ENCODE assay signal across 8 cellular contexts in the genomic region with DNA sequence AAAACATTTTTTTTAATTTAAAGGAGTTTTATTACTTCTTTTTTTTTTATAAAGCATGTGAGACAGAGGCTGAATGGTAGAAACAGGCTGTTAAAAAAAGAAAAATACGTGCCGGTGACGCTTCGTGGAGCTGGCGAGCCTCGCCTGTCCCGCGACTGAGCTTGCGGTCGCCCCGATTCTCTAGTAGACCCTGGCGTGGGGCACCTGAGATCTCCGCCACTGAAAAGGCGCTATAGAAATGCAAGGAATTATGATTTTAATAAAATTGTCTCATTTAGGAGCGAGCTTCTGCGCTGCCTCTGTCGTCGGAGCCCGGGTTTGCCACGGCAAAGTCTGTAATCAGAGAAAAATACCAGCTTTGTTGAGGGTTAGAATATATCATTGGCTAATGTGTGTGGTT. TPM values are rescaled to one million over a fixed set of nuclear protein-coding genes. Genes with fewer than 3 reads are reported as not detected.
DNase-seq lines count a peak whose midpoint lies in the region; ATAC-seq and TF ChIP-seq lines count a peak whose summit lies in the region.

No MANE protein-coding gene starts in this region.

- peaks cover 29% of the 10 kb centered on the region for H3K4me1 Mint-ChIP-seq in activated naive CD4-positive, alpha-beta T cell treated with anti-CD3 and anti-CD28 coated beads, Interleukin-2, amount 50 U/mL, for 24 hours
- H3K4me1 Mint-ChIP-seq in memory B cell, result peaks cover 14% of the 10 kb centered on the region

- peaks cover 0 to 3% (median 0%) of the 10 kb centered on the region in 4 donors for H3K36me3 ChIP-seq in upper lobe of left lung

- WGBS in upper lobe of left lung, 2 donors, result 26 to 47% methylated on average over 20 of the region's 20 CpGs

- ATAC-seq in memory B cell (ENCODE audit: low read depth), result peak; percentile 20
- ATAC-seq in upper lobe of left lung (ENCODE audit: low FRiP score in 2 of 2), result no peak
- ATAC-seq in esophagus mucosa, result no peak

- TF ChIP-seq POLR2A in upper lobe of left lung (IDR thresholded peaks at IDR 0.05), result no peak

- peak overlapping the region; percentile 72 to 89 (median 85) for H3K27ac ChIP-seq in upper lobe of left lung

- H3K27me3 Mint-ChIP-seq in activated naive CD4-positive, alpha-beta T cell treated with anti-CD3 and anti-CD28 coated beads, Interleukin-2, amount 50 U/mL, for 24 hours, result peaks cover 37% of the 10 kb centered on the region
- H3K27me3 Mint-ChIP-seq in memory B cell, result peaks cover 53% of the 10 kb centered on the region

- peak overlapping the region; percentile 17 for H3K27ac Mint-ChIP-seq in activated naive CD4-positive, alpha-beta T cell treated with anti-CD3 and anti-CD28 coated beads, Interleukin-2, amount 50 U/mL, for 24 hours
- no peak overlapping the region for H3K27ac Mint-ChIP-seq in memory B cell

- H3K4me1 ChIP-seq in upper lobe of left lung, result peaks cover 67 to 100% (median 85%) of the 10 kb centered on the region in 4 donors

- DNase-seq in activated naive CD4-positive, alpha-beta T cell (lab: John Stamatoyannopoulos, UW), result no peak
- DNase-seq in astrocyte of the hippocampus (ENCODE audit: low read depth, low spot score) (peak; percentile 65), memory B cell (ENCODE audit: low spot score in 2 of 2) (no peak), upper lobe of left lung (no peak), AG08395 (ENCODE audit: low spot score) (no peak), OCI-M1 (lab: John Stamatoyannopoulos, UW) (no peak)

- H3K4me3 Mint-ChIP-seq in activated naive CD4-positive, alpha-beta T cell treated with anti-CD3 and anti-CD28 coated beads, Interleukin-2, amount 50 U/mL, for 24 hours, result peak overlapping the region; percentile 80
- peak overlapping the region; percentile 64 for H3K4me3 Mint-ChIP-seq in memory B cell

- no peaks in the 10 kb centered on the region for H3K9me3 ChIP-seq in upper lobe of left lung

- peaks cover 0 to 23% (median 6%) of the 10 kb centered on the region in 4 donors for H3K27me3 ChIP-seq in upper lobe of left lung

- no peaks in the 10 kb centered on the region for H3K9me3 Mint-ChIP-seq in activated naive CD4-positive, alpha-beta T cell treated with anti-CD3 and anti-CD28 coated beads, Interleukin-2, amount 50 U/mL, for 24 hours
- no peaks in the 10 kb centered on the region for H3K9me3 Mint-ChIP-seq in memory B cell

- H3K36me3 Mint-ChIP-seq in activated naive CD4-positive, alpha-beta T cell treated with anti-CD3 and anti-CD28 coated beads, Interleukin-2, amount 50 U/mL, for 24 hours, result peaks cover 2% of the 10 kb centered on the region
- H3K36me3 Mint-ChIP-seq in memory B cell, result no peaks in the 10 kb centered on the region

- H3K4me3 ChIP-seq in upper lobe of left lung, result peak overlapping the region in 3 of 4 donors; percentile 15 to 43 (median 34)

- no peak for TF ChIP-seq CTCF in upper lobe of left lung (IDR thresholded peaks at IDR 0.05)

- TF ChIP-seq EP300 in upper lobe of left lung (IDR thresholded peaks at IDR 0.05), result no peak

RNA-seq across cellular contexts. Expression of a gene that starts 18.4 kb away (rescaled TPM):
- total RNA-seq in upper lobe of left lung, result 100 to 1,000 TPM in 3 of 6 donors, 10 to 100 TPM in 3; 64.0 to 188 (median 107) TPM
- 101 TPM for total RNA-seq in esophagus mucosa

RNA-seq across cellular contexts. Expression of a gene that starts 44.3 kb away (rescaled TPM):
- total RNA-seq in upper lobe of left lung, result not detected
- not detected for total RNA-seq in esophagus mucosa

RNA-seq across cellular contexts. Expression of a gene that starts 56.6 kb away (rescaled TPM):
- total RNA-seq in upper lobe of left lung (10 to 100 TPM; 15.3 to 43.8 (median 26.6) TPM), esophagus mucosa (20.7 TPM)
